2 cellular contexts compared by ENCODE assay signal in the genomic region with DNA sequence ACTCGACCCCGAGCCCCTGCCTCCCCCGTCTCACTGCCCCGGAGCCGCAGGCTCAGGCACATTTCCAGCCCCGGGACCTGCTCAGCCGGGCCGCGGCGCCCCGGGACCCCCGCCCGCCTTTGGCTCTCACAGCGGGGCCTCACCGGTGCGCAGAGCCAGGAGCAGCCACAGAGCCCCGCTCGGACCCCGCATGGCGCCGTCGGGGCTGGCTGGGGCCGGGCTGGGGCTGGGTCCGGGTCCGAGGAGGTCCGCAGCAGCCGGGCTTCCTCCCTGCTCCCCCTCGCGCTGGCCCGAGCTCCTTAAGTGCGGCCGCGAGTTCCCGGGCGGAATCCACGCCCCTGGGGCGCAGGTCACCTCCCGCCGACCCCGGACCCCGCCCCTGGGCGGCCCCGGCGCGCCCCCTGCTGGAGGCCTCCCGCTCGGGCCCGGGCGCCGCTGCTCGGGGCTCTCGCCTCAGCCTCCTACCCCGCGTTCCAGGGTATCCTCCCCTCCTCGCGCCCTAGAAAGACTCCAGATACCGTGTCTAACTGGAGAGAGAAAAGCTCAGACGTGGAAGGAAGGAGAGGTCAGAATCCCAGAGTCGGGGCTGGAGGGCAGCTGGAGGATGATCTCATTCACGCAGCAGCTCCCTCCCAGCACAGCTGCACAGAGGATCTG.
TF ChIP-seq lines count a peak whose summit lies in the region.

Gene MELTF (minus strand): TSS at position 307 of the 657 bp plus-strand sequence. CDS start 115 bp downstream, at position 192.

TF ChIP-seq in WTC11, 78 proteins besides CTCF, POLR2A, EP300 and RAD21 (continued from another document):
- no peak for TF ChIP-seq ZNF219 (CRISPR knock-in tag; IDR thresholded peaks at IDR 0.05; ENCODE audit: borderline replicate concordance)
- peak; percentile 56; the same call in 1 of the 2 replicates for TF ChIP-seq SP1 (CRISPR knock-in tag; conservative IDR thresholded peaks at IDR 0.05)
- TF ChIP-seq AR (CRISPR knock-in tag; IDR thresholded peaks at IDR 0.05): no peak
- TF ChIP-seq IRF2 (CRISPR knock-in tag; IDR thresholded peaks at IDR 0.05; ENCODE audit: borderline replicate concordance, low read depth): no peak

TF ChIP-seq in liver, 16 proteins besides CTCF, POLR2A, EP300 and RAD21 (continued from another document):
- TF ChIP-seq, protein P1, sequence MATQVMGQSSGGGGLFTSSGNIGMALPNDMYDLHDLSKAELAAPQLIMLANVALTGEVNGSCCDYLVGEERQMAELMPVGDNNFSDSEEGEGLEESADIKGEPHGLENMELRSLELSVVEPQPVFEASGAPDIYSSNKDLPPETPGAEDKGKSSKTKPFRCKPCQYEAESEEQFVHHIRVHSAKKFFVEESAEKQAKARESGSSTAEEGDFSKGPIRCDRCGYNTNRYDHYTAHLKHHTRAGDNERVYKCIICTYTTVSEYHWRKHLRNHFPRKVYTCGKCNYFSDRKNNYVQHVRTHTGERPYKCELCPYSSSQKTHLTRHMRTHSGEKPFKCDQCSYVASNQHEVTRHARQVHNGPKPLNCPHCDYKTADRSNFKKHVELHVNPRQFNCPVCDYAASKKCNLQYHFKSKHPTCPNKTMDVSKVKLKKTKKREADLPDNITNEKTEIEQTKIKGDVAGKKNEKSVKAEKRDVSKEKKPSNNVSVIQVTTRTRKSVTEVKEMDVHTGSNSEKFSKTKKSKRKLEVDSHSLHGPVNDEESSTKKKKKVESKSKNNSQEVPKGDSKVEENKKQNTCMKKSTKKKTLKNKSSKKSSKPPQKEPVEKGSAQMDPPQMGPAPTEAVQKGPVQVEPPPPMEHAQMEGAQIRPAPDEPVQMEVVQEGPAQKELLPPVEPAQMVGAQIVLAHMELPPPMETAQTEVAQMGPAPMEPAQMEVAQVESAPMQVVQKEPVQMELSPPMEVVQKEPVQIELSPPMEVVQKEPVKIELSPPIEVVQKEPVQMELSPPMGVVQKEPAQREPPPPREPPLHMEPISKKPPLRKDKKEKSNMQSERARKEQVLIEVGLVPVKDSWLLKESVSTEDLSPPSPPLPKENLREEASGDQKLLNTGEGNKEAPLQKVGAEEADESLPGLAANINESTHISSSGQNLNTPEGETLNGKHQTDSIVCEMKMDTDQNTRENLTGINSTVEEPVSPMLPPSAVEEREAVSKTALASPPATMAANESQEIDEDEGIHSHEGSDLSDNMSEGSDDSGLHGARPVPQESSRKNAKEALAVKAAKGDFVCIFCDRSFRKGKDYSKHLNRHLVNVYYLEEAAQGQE (IDR thresholded peaks at IDR 0.05): no peak
- TF ChIP-seq YY1 (IDR thresholded peaks at IDR 0.05) (no peak), RXRA (IDR thresholded peaks at IDR 0.05) (no peak), FOXA2 (IDR thresholded peaks at IDR 0.05) (no peak)
- TF ChIP-seq, protein P2, sequence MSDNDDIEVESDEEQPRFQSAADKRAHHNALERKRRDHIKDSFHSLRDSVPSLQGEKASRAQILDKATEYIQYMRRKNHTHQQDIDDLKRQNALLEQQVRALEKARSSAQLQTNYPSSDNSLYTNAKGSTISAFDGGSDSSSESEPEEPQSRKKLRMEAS (IDR thresholded peaks at IDR 0.05): no peak
